Comparison of ENCODE assay signal across 19 cellular contexts in genomic region chr2:46409756-46410155, GRCh38.
A peak's percentile ranks its signal among the peaks of the same experiment; 100 is the strongest.
DNase-seq lines count a peak whose midpoint lies in the region; ATAC-seq and TF ChIP-seq lines count a peak whose summit lies in the region.
"Had no signal": no experiment of that assay in that cellular context is flagged by ENCODE, and none has a peak within 500 bp of the region (broad histone marks: within the 10 kb centered on the region; RNA-seq: fewer than 3 reads in every experiment).

No MANE protein-coding gene starts in this region.

- no peaks in the 10 kb centered on the region for H3K36me3 ChIP-seq in mammary epithelial cell (ENCODE audit: insufficient read depth, low read length)
- H3K36me3 ChIP-seq in mucosa of rectum (ENCODE audit: control insufficient read depth in 2 of 2, insufficient read depth in 2 of 2, low read length in 2 of 2), result no peaks in the 10 kb centered on the region
- H3K36me3 ChIP-seq in transverse colon, result no peaks in the 10 kb centered on the region
- H3K36me3 ChIP-seq: colonic mucosa had no signal

- no peak overlapping the region for H3K4me3 Mint-ChIP-seq in activated naive CD8-positive, alpha-beta T cell treated with anti-CD3 and anti-CD28 coated beads for 36 hours
- no peak overlapping the region for H3K4me3 Mint-ChIP-seq in endothelial cell (ENCODE audit: unreplicated experiment)
- H3K4me3 Mint-ChIP-seq: activated T-cell treated with anti-CD3 and anti-CD28 coated beads, Interleukin-2, amount 50 U/mL, for 24 hours; natural killer cell; T-helper 2 cell treated with Interferon-gamma antibody and Interleukin-4, amounts not matched to agents 5 μg/mL and 100 μg/mL, for 36 hours had no signal

- H3K4me1 ChIP-seq in mammary epithelial cell (ENCODE audit: insufficient read depth, low read length) (peaks cover 44% of the 10 kb centered on the region), mucosa of rectum (ENCODE audit: control insufficient read depth in 2 of 2, insufficient read depth in 2 of 2, low read length in 2 of 2) (peaks cover 16 to 19% of the 10 kb centered on the region in 2 donors), transverse colon (peaks cover 6 to 20% (median 13%) of the 10 kb centered on the region in 4 donors)

- H3K9me3 ChIP-seq in mammary epithelial cell (replicated peaks; ENCODE audit: insufficient read depth, low read length) (no peaks in the 10 kb centered on the region), mucosa of rectum (ENCODE audit: control insufficient read depth in 2 of 2, low read length in 2 of 2) (no peaks in the 10 kb centered on the region), transverse colon (no peaks in the 10 kb centered on the region)
- H3K9me3 ChIP-seq: colonic mucosa had no signal

- TF ChIP-seq EP300 in transverse colon (IDR thresholded peaks at IDR 0.05; ENCODE audit: low read depth), result no peak

- peak overlapping the region; percentile 8 for H3K4me2 ChIP-seq in mammary epithelial cell (ENCODE audit: insufficient read depth, low read depth, low read length)

- H3K27ac Mint-ChIP-seq in activated naive CD8-positive, alpha-beta T cell treated with anti-CD3 and anti-CD28 coated beads for 36 hours, result no peak overlapping the region
- H3K27ac Mint-ChIP-seq in endothelial cell (ENCODE audit: unreplicated experiment), result no peak overlapping the region
- H3K27ac Mint-ChIP-seq: activated T-cell treated with anti-CD3 and anti-CD28 coated beads, Interleukin-2, amount 50 U/mL, for 24 hours; natural killer cell; T-helper 2 cell treated with Interferon-gamma antibody and Interleukin-4, amounts not matched to agents 5 μg/mL and 100 μg/mL, for 36 hours had no signal

- CTCF ChIA-PET in mammary epithelial cell (lab: Charles Lee; ENCODE audit: low non-redundant PET), result interaction anchor here (0.6 kb wide), 3 partner anchors 480 to 914 kb away, joined by 4 to 9 read pairs (median 9); no protein-coding TSS in a partner anchor

- DNase-seq in Right ventricle myocardium inferior (ENCODE audit: missing footprints), result no peak
- DNase-seq in left cardiac atrium, result no peak
- no peak for DNase-seq in mammary epithelial cell
- no peak for DNase-seq in transverse colon
- no peak for DNase-seq in activated naive CD8-positive, alpha-beta T cell treated with anti-CD3 and anti-CD28 coated beads for 36 hours
- DNase-seq in endothelial cell (ENCODE audit: low spot score), result no peak
- DNase-seq: activated CD4-positive, alpha-beta T cell treated with anti-CD3 and anti-CD28 coated beads for 4 hours; activated CD8-positive, alpha-beta memory T cell treated with anti-CD3 and anti-CD28 coated beads for 24 hours; activated T-cell treated with anti-CD3 and anti-CD28 coated beads, Interleukin-2, amount 50 U/mL, for 24 hours; MV-4-11; natural killer cell; NCI-H2171; NCI-H524 treated with DMSO at 0.1 percent for 48 hours; stimulated activated naive CD8-positive, alpha-beta T cell treated with anti-CD3 and anti-CD28 coated beads, Interleukin-15, Interleukin-2, amounts not matched to agents 100 U/mL and 50 U/mL, for 24 hours had no signal

- no peak for TF ChIP-seq POLR2A in transverse colon (IDR thresholded peaks at IDR 0.05)

- dilution Hi-C loops in mammary epithelial cell (cut with HindIII; ENCODE audit: low sequenced_read_pairs), result loop anchor here (5.0 kb wide), 1 partner anchor 33 kb away; no protein-coding TSS in a partner anchor

- TSS peak; percentile 58 for BruUV-seq in mammary epithelial cell (replicated peaks; lab: Mats Ljungman, UMichigan)

- H3K9me3 Mint-ChIP-seq in activated naive CD8-positive, alpha-beta T cell treated with anti-CD3 and anti-CD28 coated beads for 36 hours, result no peaks in the 10 kb centered on the region
- no peaks in the 10 kb centered on the region for H3K9me3 Mint-ChIP-seq in endothelial cell (ENCODE audit: unreplicated experiment)
- H3K9me3 Mint-ChIP-seq: activated T-cell treated with anti-CD3 and anti-CD28 coated beads, Interleukin-2, amount 50 U/mL, for 24 hours; natural killer cell; T-helper 2 cell treated with Interferon-gamma antibody and Interleukin-4, amounts not matched to agents 5 μg/mL and 100 μg/mL, for 36 hours had no signal

- WGBS in mammary epithelial cell (ENCODE audit: low coverage, missing lambda C conversion rate), result 52% methylated on average over 4 of the region's 4 CpGs
- 60 to 83% methylated on average over 1 to 4 of the region's 4 CpGs for WGBS in transverse colon (ENCODE audit: low coverage in 1 of 2), 2 donors

- H3K9ac ChIP-seq in mammary epithelial cell (ENCODE audit: insufficient read depth, low read length) (no peak overlapping the region), mucosa of rectum (ENCODE audit: low read depth in 1 of 2, low read length in 2 of 2) (no peak overlapping the region)

- intact Hi-C loops in Right ventricle myocardium inferior (cut with DNase I) (loop anchor here (5.0 kb wide), 1 partner anchor 43 kb away; no protein-coding TSS in a partner anchor), left cardiac atrium (cut with DNase I) (no loop called here), mammary epithelial cell (cut with micrococcal nuclease) (no loop called here), transverse colon (cut with DNase I; ENCODE audit: low total_unique reads) (no loop called here)

- H2AFZ ChIP-seq in mammary epithelial cell (ENCODE audit: low read depth, low read length), result peak overlapping the region; percentile 83

- peak overlapping the region; percentile 33 for H3K27ac ChIP-seq in mammary epithelial cell (ENCODE audit: insufficient read depth, low read depth, low read length)
- H3K27ac ChIP-seq in mucosa of rectum (ENCODE audit: low read depth in 2 of 2, low read length in 2 of 2), result peak overlapping the region; percentile 60 to 74
- H3K27ac ChIP-seq in transverse colon, result peak overlapping the region; percentile 78 to 82 (median 82)

- H3K27me3 Mint-ChIP-seq in activated naive CD8-positive, alpha-beta T cell treated with anti-CD3 and anti-CD28 coated beads for 36 hours, result no peaks in the 10 kb centered on the region
- peaks cover 6% of the 10 kb centered on the region for H3K27me3 Mint-ChIP-seq in endothelial cell (ENCODE audit: unreplicated experiment)
- H3K27me3 Mint-ChIP-seq: activated T-cell treated with anti-CD3 and anti-CD28 coated beads, Interleukin-2, amount 50 U/mL, for 24 hours had no signal

- H3K4me1 Mint-ChIP-seq in activated naive CD8-positive, alpha-beta T cell treated with anti-CD3 and anti-CD28 coated beads for 36 hours, result no peaks in the 10 kb centered on the region
- peaks cover 10% of the 10 kb centered on the region for H3K4me1 Mint-ChIP-seq in endothelial cell (ENCODE audit: unreplicated experiment)

- in situ Hi-C loops in mammary epithelial cell (cut with MboI; ENCODE audit: low sequenced_read_pairs in 2 of 2) (no loop called here), transverse colon (cut with MboI; ENCODE audit: low pct_ligation_motif_present in 1 of 4, low pct_unique_long_range_greater_than_20kb in 1 of 4, low sequenced_read_pairs in 3 of 4) (no loop called here)

- H3K4me3 ChIP-seq in mammary epithelial cell (replicated peaks in 1 of 3; ENCODE audit: insufficient read depth in 1 of 3, low read depth in 2 of 3, low read length in 3 of 3), result no peak overlapping the region
- H3K4me3 ChIP-seq in mucosa of rectum (ENCODE audit: low read length in 2 of 2), result no peak overlapping the region
- H3K4me3 ChIP-seq in transverse colon, result no peak overlapping the region
- H3K4me3 ChIP-seq: colonic mucosa had no signal

- peak; percentile 12 for ATAC-seq in Right ventricle myocardium inferior
- ATAC-seq in left cardiac atrium, result no peak
- ATAC-seq in GM21381 (IDR thresholded peaks at IDR 0.05; ENCODE audit: unreplicated experiment), result no peak
- ATAC-seq: natural killer cell; SK-N-SH treated with all-trans-retinoic acid at 6 μM for 48 hours; stimulated activated naive CD8-positive, alpha-beta T cell treated with anti-CD3 and anti-CD28 coated beads, Interleukin-15, Interleukin-2, amounts not matched to agents 100 U/mL and 50 U/mL, for 24 hours had no signal

- H3K27me3 ChIP-seq in mammary epithelial cell (ENCODE audit: insufficient read depth, low read length) (no peaks in the 10 kb centered on the region), mucosa of rectum (ENCODE audit: control insufficient read depth in 2 of 2, insufficient read depth in 2 of 2, low read length in 2 of 2) (no peaks in the 10 kb centered on the region), transverse colon (no peaks in the 10 kb centered on the region)
- H3K27me3 ChIP-seq: colonic mucosa had no signal

- no peaks in the 10 kb centered on the region for H3K79me2 ChIP-seq in mammary epithelial cell (ENCODE audit: insufficient read depth, low read length)

- no peaks in the 10 kb centered on the region for H3K36me3 Mint-ChIP-seq in activated naive CD8-positive, alpha-beta T cell treated with anti-CD3 and anti-CD28 coated beads for 36 hours
- no peaks in the 10 kb centered on the region for H3K36me3 Mint-ChIP-seq in endothelial cell (ENCODE audit: low read depth, unreplicated experiment)
- H3K36me3 Mint-ChIP-seq: natural killer cell had no signal

- TF ChIP-seq CTCF in mammary epithelial cell (conservative IDR thresholded peaks at IDR 0.05 in 1 of 2, IDR thresholded peaks at IDR 0.05 in 1 of 2; ENCODE audit: extremely low read depth in 1 of 2, insufficient read depth in 1 of 2, low read depth in 1 of 2, low read length in 2 of 2), result no peak
- TF ChIP-seq CTCF in transverse colon (IDR thresholded peaks at IDR 0.05), result no peak
- no peak for TF ChIP-seq CTCF in endothelial cell (IDR thresholded peaks at IDR 0.05; ENCODE audit: unreplicated experiment)

- H4K20me1 ChIP-seq in mammary epithelial cell (ENCODE audit: insufficient read depth, low read length), result no peaks in the 10 kb centered on the region
